In genomic region chr16:3574195-3574594, GRCh38 we compare ENCODE assay signal across 18 cellular contexts.
"Had no signal": no experiment of that assay in that cellular context is flagged by ENCODE, and none has a peak within 500 bp of the region (broad histone marks: within the 10 kb centered on the region; RNA-seq: fewer than 3 reads in every experiment).

No MANE protein-coding gene starts in this region.

- H3K36me3 ChIP-seq: breast epithelium, esophagus squamous epithelium, suprapubic skin, upper lobe of right lung had no signal

- DNase-seq: activated CD4-positive, alpha-beta T cell treated with anti-CD3 and anti-CD28 coated beads, Interleukin-2, amount 10 ng/mL, durations not matched to agents 24 days and 14 days; anterior cingulate cortex; esophagus squamous epithelium; foreskin fibroblast; glutamatergic neuron; left colon; occipital lobe; stimulated activated naive CD4-positive, alpha-beta T cell treated with Interleukin-2 at 50 U/mL for 16 hours; T-helper 1 cell; upper lobe of right lung had no signal

- H3K4me3 Mint-ChIP-seq: nephron, WTC11 had no signal

- H3K9me3 Mint-ChIP-seq: activated naive CD4-positive, alpha-beta T cell treated with anti-CD3 and anti-CD28 coated beads, Interleukin-2, amount 50 U/mL, for 24 hours had no signal

- H3K27me3 Mint-ChIP-seq: activated CD4-positive, alpha-beta T cell treated with anti-CD3 and anti-CD28 coated beads, Interleukin-2, amount 10 ng/mL, durations not matched to agents 24 days and 14 days; activated naive CD4-positive, alpha-beta T cell treated with anti-CD3 and anti-CD28 coated beads, Interleukin-2, amount 50 U/mL, for 24 hours had no signal

- H3K4me1 Mint-ChIP-seq: nephron had no signal

- H3K4me1 ChIP-seq: breast epithelium, psoas muscle had no signal

- H3K27ac ChIP-seq: breast epithelium, esophagus squamous epithelium, psoas muscle, suprapubic skin, upper lobe of right lung had no signal

- ATAC-seq: left colon, psoas muscle, sciatic nerve, upper lobe of right lung, WTC11 had no signal

- H3K27ac Mint-ChIP-seq: activated CD4-positive, alpha-beta T cell treated with anti-CD3 and anti-CD28 coated beads, Interleukin-2, amount 10 ng/mL, durations not matched to agents 24 days and 14 days; nephron; WTC11 had no signal

- H3K27me3 ChIP-seq: breast epithelium, upper lobe of right lung had no signal

- H3K9me3 ChIP-seq: psoas muscle had no signal

- H3K4me3 ChIP-seq: breast epithelium, esophagus squamous epithelium, lung, psoas muscle, suprapubic skin, upper lobe of right lung had no signal
